In the genomic region with DNA sequence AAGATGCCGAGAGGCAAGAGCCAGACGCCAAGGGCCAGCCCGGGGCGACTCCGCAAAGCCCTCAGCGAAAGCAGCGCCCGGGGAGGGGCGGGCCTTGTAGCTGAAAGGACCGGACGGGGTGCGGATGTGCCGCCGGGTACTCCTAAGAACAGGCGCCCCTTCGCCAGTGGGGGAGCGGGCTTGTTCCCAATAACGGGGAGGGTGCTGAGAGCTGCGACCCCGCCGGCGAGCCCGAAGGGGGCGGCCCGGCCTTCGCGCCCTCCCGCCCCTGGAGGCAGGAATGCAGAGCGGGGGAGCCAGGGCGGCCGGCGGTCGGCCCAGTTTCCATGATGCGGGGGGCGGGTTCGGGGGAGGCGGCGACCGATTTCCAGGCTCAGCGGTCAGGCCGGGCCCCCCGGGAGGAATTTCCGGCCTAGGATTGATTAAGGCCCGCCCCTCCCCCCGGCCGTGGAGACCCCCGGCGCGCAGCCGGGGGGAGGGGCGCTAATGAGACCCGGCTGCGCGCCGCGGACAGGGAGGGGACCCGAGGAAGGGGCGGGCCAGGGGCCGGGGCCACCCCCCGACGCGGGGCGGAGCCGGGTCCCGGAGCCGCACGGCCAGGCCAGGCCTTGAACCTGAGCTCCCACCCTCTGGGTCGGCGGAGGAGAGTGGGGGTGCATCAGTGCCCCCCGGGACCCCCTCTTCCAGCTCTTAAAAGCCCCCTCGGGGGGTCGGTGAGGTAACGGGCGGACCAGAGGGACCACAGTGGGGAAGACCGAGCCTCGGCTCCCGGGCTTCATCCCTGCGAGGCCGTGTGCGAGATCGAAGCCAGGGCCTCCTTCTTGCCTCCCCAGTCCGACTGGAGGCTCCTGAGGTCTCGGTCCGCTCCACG, we compare ENCODE assay signal across 8 cellular contexts. TPM values are rescaled to one million over a fixed set of nuclear protein-coding genes. Genes with fewer than 3 reads are reported as not detected.
DNase-seq lines count a peak whose midpoint lies in the region; ATAC-seq and TF ChIP-seq lines count a peak whose summit lies in the region.

No MANE protein-coding gene starts in this region.

- peaks cover 11 to 25% of the 10 kb centered on the region in 2 donors for H3K27me3 Mint-ChIP-seq in T-cell

- peak overlapping the region; percentile 86 for H3K27ac ChIP-seq in right cardiac atrium (ENCODE audit: low read length)
- peak overlapping the region; percentile 96 to 99 (median 99) for H3K27ac ChIP-seq in sigmoid colon

- H3K4me3 ChIP-seq in right cardiac atrium (ENCODE audit: low read length) (peak overlapping the region; percentile 70), sigmoid colon (peak overlapping the region; percentile 48 to 75 (median 72))

- intact Hi-C loops in right cardiac atrium (cut with DNase I) = loop anchor here in 3 of 4 donors (5.0 to 10.0 kb wide), 3 partner anchors 50 to 60 kb away; a partner anchor contains a TSS
- intact Hi-C loops in sigmoid colon (cut with DNase I) = loop anchor here (2.0 to 10.0 kb wide), 5 partner anchors 42 to 1580 kb away; a partner anchor contains a TSS

- H3K4me3 Mint-ChIP-seq in T-cell = peak overlapping the region; percentile 61 to 87 (median 72)

- ATAC-seq in T-cell (replicated peaks in 1 of 4) = peak; percentile 38 to 60 (median 49)
- ATAC-seq in right cardiac atrium = peak; percentile 79 to 81
- no peak for ATAC-seq in HG03025 (IDR thresholded peaks at IDR 0.05; ENCODE audit: low FRiP score, unreplicated experiment)
- no peak for ATAC-seq in HG03439 (IDR thresholded peaks at IDR 0.05; ENCODE audit: unreplicated experiment)

- H3K4me1 ChIP-seq in right cardiac atrium (ENCODE audit: control insufficient read depth, insufficient read depth, low read length) = no peaks in the 10 kb centered on the region
- H3K4me1 ChIP-seq in sigmoid colon = peaks cover 0 to 46% (median 44%) of the 10 kb centered on the region in 4 donors

- DNase-seq in NCI-H2227 (lab: John Stamatoyannopoulos, UW; ENCODE audit: unreplicated experiment) (peak; percentile 79), NCI-H2227 treated with DMSO at 0.1 percent for 48 hours (lab: John Stamatoyannopoulos, UW) (no peak), T-cell (peak in 26 of 34 experiments; percentile 14 to 53 (median 38)), amniotic epithelial cell (ENCODE audit: low read depth) (peak; percentile 69), right cardiac atrium (peak; percentile 87 to 95 (median 94)), sigmoid colon (peak; percentile 95)

- TF ChIP-seq EP300 in sigmoid colon (IDR thresholded peaks at IDR 0.05) = peak in 3 of 4 donors; percentile 23 to 75 (median 29)

- H3K9me3 ChIP-seq in right cardiac atrium (ENCODE audit: control insufficient read depth, low read length) = no peaks in the 10 kb centered on the region
- H3K9me3 ChIP-seq in sigmoid colon = no peaks in the 10 kb centered on the region

- H3K36me3 Mint-ChIP-seq in T-cell = no peaks in the 10 kb centered on the region

- H3K36me3 ChIP-seq in sigmoid colon = no peaks in the 10 kb centered on the region

- TF ChIP-seq CTCF in sigmoid colon (IDR thresholded peaks at IDR 0.05) = peak; percentile 98 to 100 (median 98)

- TF ChIP-seq POLR2A in sigmoid colon (IDR thresholded peaks at IDR 0.05) = peak; percentile 83 to 93

- H3K27ac Mint-ChIP-seq in T-cell = no peak overlapping the region

- WGBS in right cardiac atrium = 4% methylated on average over 84 of the region's 85 CpGs
- 4 to 5% methylated on average over 85 of the region's 85 CpGs for WGBS in sigmoid colon, 2 donors

- H3K9me3 Mint-ChIP-seq in T-cell = no peaks in the 10 kb centered on the region

- CTCF ChIA-PET in T-cell (lab: Charles Lee) = interaction anchor here in 1 of 2 donors (0.6 kb wide), 1 partner anchor 916 kb away, joined by 4 read pairs; no protein-coding TSS in a partner anchor

- H3K27me3 ChIP-seq in right cardiac atrium (ENCODE audit: control insufficient read depth, insufficient read depth) = no peaks in the 10 kb centered on the region
- H3K27me3 ChIP-seq in sigmoid colon = no peaks in the 10 kb centered on the region

- H3K4me1 Mint-ChIP-seq in T-cell = peaks cover 9 to 20% (median 11%) of the 10 kb centered on the region in 3 donors

- POLR2A ChIA-PET in T-cell (lab: Charles Lee) = interaction anchor here (0.5 to 0.7 kb wide), 2 partner anchors 481 to 638 kb away, joined by 4 to 7 read pairs; a partner anchor contains a TSS

RNA-seq across cellular contexts. Expression of a gene that starts 0.9 kb away (rescaled TPM):
- total RNA-seq in T-cell (under 1 TPM in 3 of 5 donors, not detected in 2; 0.12 to 0.16 (median 0.16) TPM), right cardiac atrium (1 to 10 TPM; 3.6 to 4.1 (median 3.9) TPM), sigmoid colon (10 to 100 TPM; 24.6 to 32.6 (median 31.3) TPM)
- polyA plus RNA-seq in right cardiac atrium (2.8 TPM), sigmoid colon (1 to 10 TPM in 2 of 3 donors, under 1 TPM in 1; 0.23 to 5.5 (median 1.8) TPM)

RNA-seq across cellular contexts. Expression of a gene that starts 57.1 kb away (rescaled TPM):
- total RNA-seq in T-cell = 10 to 100 TPM; 76.0 to 90.4 (median 78.9) TPM
- 10 to 100 TPM; 52.0 to 63.7 (median 61.1) TPM for total RNA-seq in right cardiac atrium
- polyA plus RNA-seq in right cardiac atrium = 50.0 TPM
- total RNA-seq in sigmoid colon = 100 to 1,000 TPM in 2 of 4 donors, 10 to 100 TPM in 2; 80.3 to 110 (median 96.6) TPM
- 10 to 100 TPM; 41.4 to 72.2 (median 54.6) TPM for polyA plus RNA-seq in sigmoid colon

Comparison
In these comparisons a context has a peak if more than half of its experiments do, and no peak if none do; other contexts are left out.
1. ATAC-seq: peak in T-cell (4 of 4) and right cardiac atrium (2 of 2); none in HG03025 (single experiment) and HG03439 (single experiment).
2. RNA of a gene that starts 0.9 kb away (total RNA-seq): 24.6 to 32.6 TPM in sigmoid colon; 3.6 to 4.1 TPM in right cardiac atrium and 0.12 to 0.16 TPM in T-cell; every median in the first group is over 4 times any median in the second.